Comparison of ENCODE assay signal across 1 cellular context in genomic region chr1:25476186-25477097, GRCh38.
TF ChIP-seq lines count a peak whose summit lies in the region.

No MANE protein-coding gene starts in this region.

TF ChIP-seq in SK-N-SH treated with all-trans-retinoic acid at 6 μM for 48 hours, 23 proteins besides CTCF, POLR2A, EP300 and RAD21 (continued from another document):
- TF ChIP-seq ZFP30 (CRISPR knock-in tag; IDR thresholded peaks at IDR 0.05) = no peak
